Comparison of ENCODE assay signal across 11 cellular contexts in genomic region chr1:54744696-54745095, GRCh38. TPM values are rescaled to one million over a fixed set of nuclear protein-coding genes. Genes with fewer than 3 reads are reported as not detected.
"Had no signal": no experiment of that assay in that cellular context is flagged by ENCODE, and none has a peak within 500 bp of the region (broad histone marks: within the 10 kb centered on the region; RNA-seq: fewer than 3 reads in every experiment).

No MANE protein-coding gene starts in this region.

- H3K9me3 ChIP-seq: HAP-1 had no signal

- H3K4me1 Mint-ChIP-seq: IgD-negative memory B cell had no signal

- H3K9me3 Mint-ChIP-seq: HFFc6, IgD-negative memory B cell had no signal

- H3K27ac Mint-ChIP-seq: HFFc6, IgD-negative memory B cell had no signal

- ATAC-seq: HCT116, HepG2 had no signal

- H3K4me1 ChIP-seq: HAP-1 had no signal

- H3K4me3 Mint-ChIP-seq: HFFc6 had no signal

- H3K27me3 Mint-ChIP-seq: IgD-negative memory B cell had no signal

- DNase-seq: GM23248, GOT3, H7, HFFc6 had no signal

- H3K27ac ChIP-seq: GM23248, HL-60 had no signal

- H3K4me3 ChIP-seq: GM23248, HAP-1 had no signal

RNA-seq across cellular contexts. Expression of gene TTC22, which starts 56.4 kb away (rescaled TPM):
- total RNA-seq: GM23248, H4, HepG2, HFFc6, HT1080 had no signal
- polyA plus RNA-seq: GM23248, HepG2 had no signal
